Comparison of ENCODE assay signal across 8 cellular contexts in the genomic region with DNA sequence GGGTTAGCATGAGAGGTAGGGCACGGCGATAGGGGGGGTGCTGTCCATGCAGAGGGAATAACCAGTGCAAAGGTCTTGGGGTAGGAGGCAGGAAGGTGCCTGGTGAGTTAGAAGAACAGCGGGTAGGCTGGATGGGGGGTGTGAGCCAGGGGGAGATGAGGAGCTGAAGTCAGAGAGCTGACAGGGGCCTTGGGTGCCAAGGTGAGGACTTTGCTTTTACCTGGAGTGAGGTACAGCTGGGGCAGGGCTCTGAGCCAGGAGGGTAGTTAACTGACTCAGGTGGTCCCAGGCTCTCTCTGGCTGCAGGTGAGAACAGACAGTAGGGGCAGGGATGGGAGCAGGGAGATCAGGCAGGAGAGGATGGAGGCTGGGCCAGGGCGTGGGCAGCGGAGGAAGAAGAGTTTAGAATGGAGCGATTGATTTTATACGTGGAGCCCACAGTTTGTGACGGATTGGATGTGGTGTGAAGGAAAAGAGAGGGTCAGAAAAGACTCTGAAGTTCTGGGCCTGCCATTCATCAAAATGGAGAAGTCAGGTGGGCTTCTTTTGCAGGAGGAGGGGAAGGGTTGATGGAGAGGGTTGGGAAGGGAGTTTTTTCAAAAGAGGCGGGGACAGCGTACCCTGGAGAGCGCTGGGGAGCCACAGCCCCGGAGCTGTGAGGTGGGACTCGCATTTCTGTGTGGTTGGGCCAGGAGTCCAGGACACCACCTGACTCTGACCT. TPM values are rescaled to one million over a fixed set of nuclear protein-coding genes. Genes with fewer than 3 reads are reported as not detected.
DNase-seq lines count a peak whose midpoint lies in the region; ATAC-seq and TF ChIP-seq lines count a peak whose summit lies in the region.

No MANE protein-coding gene starts in this region.

- no peaks in the 10 kb centered on the region for H3K36me3 ChIP-seq in Peyer's patch
- peaks cover 0 to 11% (median 3%) of the 10 kb centered on the region in 4 donors for H3K36me3 ChIP-seq in esophagus muscularis mucosa

- peak overlapping the region; percentile 80 for H3K27ac Mint-ChIP-seq in Calu3 (ENCODE audit: unreplicated experiment)

- peaks cover 61% of the 10 kb centered on the region for H3K36me3 Mint-ChIP-seq in Calu3 (ENCODE audit: insufficient read depth, unreplicated experiment)

- CTCF ChIA-PET in Calu3 (lab: Charles Lee), result interaction anchor here (0.5 to 1.1 kb wide), 5 partner anchors 26 to 495 kb away, joined by 3 to 5 read pairs (median 4); no protein-coding TSS in a partner anchor

- no peaks in the 10 kb centered on the region for H3K27me3 Mint-ChIP-seq in Calu3 (ENCODE audit: unreplicated experiment)

- TF ChIP-seq CTCF in Calu3 (IDR thresholded peaks at IDR 0.05; ENCODE audit: unreplicated experiment) (no peak), Peyer's patch (IDR thresholded peaks at IDR 0.05) (no peak), esophagus muscularis mucosa (IDR thresholded peaks at IDR 0.05) (no peak), omental fat pad (IDR thresholded peaks at IDR 0.05) (no peak)

- WGBS in esophagus muscularis mucosa, result 41% methylated on average over 13 of the region's 13 CpGs

- no peak for TF ChIP-seq EP300 in esophagus muscularis mucosa (IDR thresholded peaks at IDR 0.05)

- intact Hi-C loops in Calu3 (cut with micrococcal nuclease; ENCODE audit: unreplicated experiment), result no loop called here
- intact Hi-C loops in esophagus muscularis mucosa (cut with DNase I), result no loop called here

- peaks cover 0 to 81% (median 15%) of the 10 kb centered on the region in 4 donors for H3K4me1 ChIP-seq in Peyer's patch
- peaks cover 50 to 71% (median 67%) of the 10 kb centered on the region in 4 donors for H3K4me1 ChIP-seq in esophagus muscularis mucosa

- H3K4me1 Mint-ChIP-seq in Calu3 (ENCODE audit: low read depth, unreplicated experiment), result peaks cover 68% of the 10 kb centered on the region

- H3K4me3 ChIP-seq in Peyer's patch (peak overlapping the region; percentile 71 to 79 (median 76)), esophagus muscularis mucosa (peak overlapping the region; percentile 97 to 99 (median 98))

- H3K4me3 Mint-ChIP-seq in Calu3 (ENCODE audit: low read depth, unreplicated experiment), result peak overlapping the region; percentile 88

- H3K27ac ChIP-seq in Peyer's patch (peak overlapping the region; percentile 90 to 98 (median 94)), esophagus muscularis mucosa (replicated peaks in 1 of 4) (peak overlapping the region; percentile 93 to 100 (median 99))

- TF ChIP-seq POLR2A in Peyer's patch (IDR thresholded peaks at IDR 0.05) (peak in 1 of 2 donors; percentile 7), esophagus muscularis mucosa (IDR thresholded peaks at IDR 0.05; ENCODE audit: low read depth) (no peak)

- no peak for DNase-seq in Calu3
- DNase-seq in Peyer's patch, result no peak
- no peak for DNase-seq in esophagus muscularis mucosa (ENCODE audit: extremely low spot score)
- DNase-seq in omental fat pad (ENCODE audit: low spot score), result no peak
- DNase-seq in left lobe of liver (ENCODE audit: low spot score), result no peak
- DNase-seq in amniotic stem cell (lab: John Stamatoyannopoulos, UW), result no peak
- no peak for DNase-seq in HT-29 (ENCODE audit: low spot score)

- H3K9me3 ChIP-seq in Peyer's patch (peaks cover 0 to 5% (median 0%) of the 10 kb centered on the region in 4 donors), esophagus muscularis mucosa (no peaks in the 10 kb centered on the region)

- no peaks in the 10 kb centered on the region for H3K9me3 Mint-ChIP-seq in Calu3 (ENCODE audit: low read depth, unreplicated experiment)

- peak; percentile 57 for ATAC-seq in omental fat pad (ENCODE audit: low FRiP score)
- ATAC-seq in left lobe of liver, result no peak
- no peak for ATAC-seq in GM21526 (IDR thresholded peaks at IDR 0.05; ENCODE audit: low FRiP score, unreplicated experiment)

- H3K27me3 ChIP-seq in Peyer's patch (no peaks in the 10 kb centered on the region), esophagus muscularis mucosa (no peaks in the 10 kb centered on the region)

- BruUV-seq in Calu3 (replicated peaks; lab: Mats Ljungman, UMichigan), result no TSS peak

RNA-seq across cellular contexts. Expression of gene GRAMD1A, which starts 1.2 kb away (rescaled TPM):
- total RNA-seq in Calu3 (2022) (114 and 126 TPM in 2 replicates), Peyer's patch (100 to 1,000 TPM in 1 of 4 donors, 10 to 100 TPM in 2, 1 to 10 TPM in 1; 6.0 to 135 (median 61.6) TPM), esophagus muscularis mucosa (10 to 100 TPM; 27.8 to 55.3 (median 52.1) TPM), omental fat pad (10 to 100 TPM; 34.7 to 70.7 (median 43.3) TPM), left lobe of liver (17.8 TPM)
- 13.2 and 24.8 TPM in 2 replicates for total RNA-seq in HT-29 (2014; rRNA removed; shearing (Covaris generic))

RNA-seq across cellular contexts. Expression of gene SCN1B, which starts 31.3 kb away (rescaled TPM):
- 1.4 and 2.1 TPM in 2 replicates for total RNA-seq in Calu3 (2022)
- 1 to 10 TPM; 2.8 to 9.1 (median 5.1) TPM for total RNA-seq in Peyer's patch
- 10 to 100 TPM in 3 of 4 donors, 1 to 10 TPM in 1; 8.3 to 15.7 (median 12.8) TPM for total RNA-seq in esophagus muscularis mucosa
- total RNA-seq in omental fat pad, result 10 to 100 TPM in 3 of 4 donors, 1 to 10 TPM in 1; 8.0 to 23.2 (median 11.8) TPM
- total RNA-seq in left lobe of liver, result 4.5 TPM
- total RNA-seq in HT-29 (2014; rRNA removed; shearing (Covaris generic)), result 0.25 and 0.73 TPM in 2 replicates

RNA-seq across cellular contexts. Expression of gene ZNF792, which starts 34.9 kb away (rescaled TPM):
- total RNA-seq in Calu3 (2022), result 9.1 and 9.3 TPM in 2 replicates
- total RNA-seq in Peyer's patch, result 10 to 100 TPM in 1 of 4 donors, 1 to 10 TPM in 3; 7.0 to 15.7 (median 7.4) TPM
- 1 to 10 TPM; 4.6 to 8.4 (median 6.4) TPM for total RNA-seq in esophagus muscularis mucosa
- total RNA-seq in omental fat pad, result 10 to 100 TPM in 2 of 4 donors, 1 to 10 TPM in 2; 3.7 to 29.3 (median 8.7) TPM
- 2.9 TPM for total RNA-seq in left lobe of liver
- total RNA-seq in HT-29 (2014; rRNA removed; shearing (Covaris generic)), result 11.8 and 12.7 TPM in 2 replicates

RNA-seq across cellular contexts. Expression of gene HPN, which starts 42.6 kb away (rescaled TPM):
- total RNA-seq in Calu3 (2022) (1.4 and 2.2 TPM in 2 replicates), Peyer's patch (1 to 10 TPM in 1 of 4 donors, under 1 TPM in 1, not detected in 2; 0.67 to 1.4 TPM), esophagus muscularis mucosa (under 1 TPM in 3 of 4 donors, not detected in 1; 0.33 to 0.86 (median 0.58) TPM), omental fat pad (1 to 10 TPM in 3 of 4 donors, under 1 TPM in 1; 0.95 to 1.4 (median 1.2) TPM), left lobe of liver (564 TPM)
- 0.42 and 3.0 TPM in 2 replicates for total RNA-seq in HT-29 (2014; rRNA removed; shearing (Covaris generic))
